Comparison of ENCODE assay signal across 1 cellular context in the genomic region with DNA sequence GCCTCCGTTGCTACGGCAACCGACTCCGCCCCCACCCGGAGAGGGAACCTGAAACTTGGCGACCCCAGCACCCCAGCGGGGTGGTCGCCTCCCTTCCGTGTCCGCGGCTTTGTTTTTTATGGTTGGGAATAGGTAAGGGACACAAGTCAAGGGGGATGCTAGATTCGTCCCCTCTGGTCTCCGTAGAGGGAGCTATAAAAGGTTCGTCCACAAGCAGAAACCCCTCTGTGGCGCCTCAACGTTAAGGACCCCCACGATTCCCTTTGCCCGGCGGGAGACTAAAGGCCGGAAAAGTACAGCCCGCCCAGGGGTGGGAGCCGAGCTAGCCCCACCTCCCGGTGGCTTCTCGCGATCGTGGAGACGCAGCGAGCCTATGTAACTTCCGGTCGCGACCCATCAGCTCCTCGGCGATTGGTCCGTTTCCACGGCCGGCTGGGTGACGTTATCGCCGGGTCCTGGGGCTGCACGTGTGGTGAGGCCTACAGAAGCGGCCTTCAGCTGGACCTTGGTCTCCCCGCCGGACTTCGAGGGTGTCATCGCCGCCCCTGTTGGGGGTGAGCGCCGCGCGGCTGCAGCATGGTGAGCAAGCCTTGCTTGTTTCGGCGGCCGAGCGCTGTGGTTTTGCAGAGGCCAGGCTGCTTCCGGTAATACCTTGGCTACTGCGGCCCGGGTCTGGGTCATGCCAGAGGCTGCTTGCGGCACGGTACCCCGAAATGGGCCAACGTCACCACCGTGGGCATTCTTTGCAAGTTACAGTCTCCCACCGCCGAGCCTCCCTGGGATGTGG.
TF ChIP-seq lines count a peak whose summit lies in the region.

A gene with protein sequence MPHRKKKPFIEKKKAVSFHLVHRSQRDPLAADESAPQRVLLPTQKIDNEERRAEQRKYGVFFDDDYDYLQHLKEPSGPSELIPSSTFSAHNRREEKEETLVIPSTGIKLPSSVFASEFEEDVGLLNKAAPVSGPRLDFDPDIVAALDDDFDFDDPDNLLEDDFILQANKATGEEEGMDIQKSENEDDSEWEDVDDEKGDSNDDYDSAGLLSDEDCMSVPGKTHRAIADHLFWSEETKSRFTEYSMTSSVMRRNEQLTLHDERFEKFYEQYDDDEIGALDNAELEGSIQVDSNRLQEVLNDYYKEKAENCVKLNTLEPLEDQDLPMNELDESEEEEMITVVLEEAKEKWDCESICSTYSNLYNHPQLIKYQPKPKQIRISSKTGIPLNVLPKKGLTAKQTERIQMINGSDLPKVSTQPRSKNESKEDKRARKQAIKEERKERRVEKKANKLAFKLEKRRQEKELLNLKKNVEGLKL (plus strand): TSS at position 437 of the 787 bp plus-strand sequence. CDS start 140 bp downstream, at position 577.

TF ChIP-seq in HEK293, 187 proteins besides CTCF, POLR2A, EP300 and RAD21 (continued from another document):
- TF ChIP-seq, protein P1, sequence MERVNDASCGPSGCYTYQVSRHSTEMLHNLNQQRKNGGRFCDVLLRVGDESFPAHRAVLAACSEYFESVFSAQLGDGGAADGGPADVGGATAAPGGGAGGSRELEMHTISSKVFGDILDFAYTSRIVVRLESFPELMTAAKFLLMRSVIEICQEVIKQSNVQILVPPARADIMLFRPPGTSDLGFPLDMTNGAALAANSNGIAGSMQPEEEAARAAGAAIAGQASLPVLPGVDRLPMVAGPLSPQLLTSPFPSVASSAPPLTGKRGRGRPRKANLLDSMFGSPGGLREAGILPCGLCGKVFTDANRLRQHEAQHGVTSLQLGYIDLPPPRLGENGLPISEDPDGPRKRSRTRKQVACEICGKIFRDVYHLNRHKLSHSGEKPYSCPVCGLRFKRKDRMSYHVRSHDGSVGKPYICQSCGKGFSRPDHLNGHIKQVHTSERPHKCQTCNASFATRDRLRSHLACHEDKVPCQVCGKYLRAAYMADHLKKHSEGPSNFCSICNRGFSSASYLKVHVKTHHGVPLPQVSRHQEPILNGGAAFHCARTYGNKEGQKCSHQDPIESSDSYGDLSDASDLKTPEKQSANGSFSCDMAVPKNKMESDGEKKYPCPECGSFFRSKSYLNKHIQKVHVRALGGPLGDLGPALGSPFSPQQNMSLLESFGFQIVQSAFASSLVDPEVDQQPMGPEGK (tag by site-specific recombination; IDR thresholded peaks at IDR 0.05), result peak; percentile 96
- no peak for TF ChIP-seq ZNF626 (tag by site-specific recombination; IDR thresholded peaks at IDR 0.05)
- TF ChIP-seq, protein P2, sequence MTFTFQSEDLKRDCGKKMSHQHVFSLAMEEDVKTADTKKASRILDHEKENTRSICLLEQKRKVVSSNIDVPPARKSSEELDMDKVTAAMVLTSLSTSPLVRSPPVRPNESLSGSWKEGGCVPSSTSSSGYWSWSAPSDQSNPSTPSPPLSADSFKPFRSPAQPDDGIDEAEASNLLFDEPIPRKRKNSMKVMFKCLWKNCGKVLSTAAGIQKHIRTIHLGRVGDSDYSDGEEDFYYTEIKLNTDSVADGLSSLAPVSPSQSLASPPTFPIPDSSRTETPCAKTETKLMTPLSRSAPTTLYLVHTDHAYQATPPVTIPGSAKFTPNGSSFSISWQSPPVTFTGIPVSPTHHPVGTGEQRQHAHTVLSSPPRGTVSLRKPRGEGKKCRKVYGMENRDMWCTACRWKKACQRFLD (tag by site-specific recombination; IDR thresholded peaks at IDR 0.05), result peak; percentile 98
- TF ChIP-seq ZFP41 (tag by site-specific recombination; IDR thresholded peaks at IDR 0.05; ENCODE audit: borderline replicate concordance), result no peak
- TF ChIP-seq ZEB2 (tag by site-specific recombination; IDR thresholded peaks at IDR 0.05), result peak; percentile 34; the same call in 1 of the 2 replicates
- TF ChIP-seq ZNF426 (tag by site-specific recombination; IDR thresholded peaks at IDR 0.05), result no peak
- TF ChIP-seq BCL11A (tag by site-specific recombination; IDR thresholded peaks at IDR 0.05; ENCODE audit: low read depth), result no peak
- TF ChIP-seq ZNF394 (tag by site-specific recombination; IDR thresholded peaks at IDR 0.05; ENCODE audit: borderline replicate concordance), result peak; percentile 28; the same call in 1 of the 2 replicates
- TF ChIP-seq, protein P3, sequence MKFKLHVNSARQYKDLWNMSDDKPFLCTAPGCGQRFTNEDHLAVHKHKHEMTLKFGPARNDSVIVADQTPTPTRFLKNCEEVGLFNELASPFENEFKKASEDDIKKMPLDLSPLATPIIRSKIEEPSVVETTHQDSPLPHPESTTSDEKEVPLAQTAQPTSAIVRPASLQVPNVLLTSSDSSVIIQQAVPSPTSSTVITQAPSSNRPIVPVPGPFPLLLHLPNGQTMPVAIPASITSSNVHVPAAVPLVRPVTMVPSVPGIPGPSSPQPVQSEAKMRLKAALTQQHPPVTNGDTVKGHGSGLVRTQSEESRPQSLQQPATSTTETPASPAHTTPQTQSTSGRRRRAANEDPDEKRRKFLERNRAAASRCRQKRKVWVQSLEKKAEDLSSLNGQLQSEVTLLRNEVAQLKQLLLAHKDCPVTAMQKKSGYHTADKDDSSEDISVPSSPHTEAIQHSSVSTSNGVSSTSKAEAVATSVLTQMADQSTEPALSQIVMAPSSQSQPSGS (tag by site-specific recombination; IDR thresholded peaks at IDR 0.05; ENCODE audit: low read depth), result peak; percentile 93
- TF ChIP-seq GLI2 (tag by site-specific recombination; IDR thresholded peaks at IDR 0.05; ENCODE audit: borderline replicate concordance, low read depth), result no peak
- TF ChIP-seq ZNF292 (tag by site-specific recombination; IDR thresholded peaks at IDR 0.05; ENCODE audit: borderline replicate concordance, low read depth), result no peak
- TF ChIP-seq, protein P4, sequence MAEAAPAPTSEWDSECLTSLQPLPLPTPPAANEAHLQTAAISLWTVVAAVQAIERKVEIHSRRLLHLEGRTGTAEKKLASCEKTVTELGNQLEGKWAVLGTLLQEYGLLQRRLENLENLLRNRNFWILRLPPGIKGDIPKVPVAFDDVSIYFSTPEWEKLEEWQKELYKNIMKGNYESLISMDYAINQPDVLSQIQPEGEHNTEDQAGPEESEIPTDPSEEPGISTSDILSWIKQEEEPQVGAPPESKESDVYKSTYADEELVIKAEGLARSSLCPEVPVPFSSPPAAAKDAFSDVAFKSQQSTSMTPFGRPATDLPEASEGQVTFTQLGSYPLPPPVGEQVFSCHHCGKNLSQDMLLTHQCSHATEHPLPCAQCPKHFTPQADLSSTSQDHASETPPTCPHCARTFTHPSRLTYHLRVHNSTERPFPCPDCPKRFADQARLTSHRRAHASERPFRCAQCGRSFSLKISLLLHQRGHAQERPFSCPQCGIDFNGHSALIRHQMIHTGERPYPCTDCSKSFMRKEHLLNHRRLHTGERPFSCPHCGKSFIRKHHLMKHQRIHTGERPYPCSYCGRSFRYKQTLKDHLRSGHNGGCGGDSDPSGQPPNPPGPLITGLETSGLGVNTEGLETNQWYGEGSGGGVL (tag by site-specific recombination; IDR thresholded peaks at IDR 0.05), result 0 out of 2 replicates have a peak, but pooled peaks have one; percentile 12
- no peak for TF ChIP-seq YY2 (tag by site-specific recombination; IDR thresholded peaks at IDR 0.05)
- TF ChIP-seq, protein P5, sequence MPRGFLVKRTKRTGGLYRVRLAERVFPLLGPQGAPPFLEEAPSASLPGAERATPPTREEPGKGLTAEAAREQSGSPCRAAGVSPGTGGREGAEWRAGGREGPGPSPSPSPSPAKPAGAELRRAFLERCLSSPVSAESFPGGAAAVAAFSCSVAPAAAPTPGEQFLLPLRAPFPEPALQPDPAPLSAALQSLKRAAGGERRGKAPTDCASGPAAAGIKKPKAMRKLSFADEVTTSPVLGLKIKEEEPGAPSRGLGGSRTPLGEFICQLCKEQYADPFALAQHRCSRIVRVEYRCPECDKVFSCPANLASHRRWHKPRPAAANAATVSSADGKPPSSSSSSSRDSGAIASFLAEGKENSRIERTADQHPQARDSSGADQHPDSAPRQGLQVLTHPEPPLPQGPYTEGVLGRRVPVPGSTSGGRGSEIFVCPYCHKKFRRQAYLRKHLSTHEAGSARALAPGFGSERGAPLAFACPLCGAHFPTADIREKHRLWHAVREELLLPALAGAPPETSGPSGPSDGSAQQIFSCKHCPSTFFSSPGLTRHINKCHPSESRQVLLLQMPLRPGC (tag by site-specific recombination; IDR thresholded peaks at IDR 0.05), result no peak
- TF ChIP-seq GLI4 (tag by site-specific recombination; IDR thresholded peaks at IDR 0.05), result 0 out of 2 replicates have a peak, but pooled peaks have one; percentile 75
- no peak for TF ChIP-seq ZNF837 (tag by site-specific recombination; IDR thresholded peaks at IDR 0.05)
- no peak for TF ChIP-seq ZNF473 (tag by site-specific recombination; IDR thresholded peaks at IDR 0.05)
- no peak for TF ChIP-seq ZNF777 (tag by site-specific recombination; IDR thresholded peaks at IDR 0.05; ENCODE audit: borderline replicate concordance)
- peak; percentile 64; the same call in 1 of the 2 replicates for TF ChIP-seq OSR2 (tag by site-specific recombination; IDR thresholded peaks at IDR 0.05)
- TF ChIP-seq, protein P6, sequence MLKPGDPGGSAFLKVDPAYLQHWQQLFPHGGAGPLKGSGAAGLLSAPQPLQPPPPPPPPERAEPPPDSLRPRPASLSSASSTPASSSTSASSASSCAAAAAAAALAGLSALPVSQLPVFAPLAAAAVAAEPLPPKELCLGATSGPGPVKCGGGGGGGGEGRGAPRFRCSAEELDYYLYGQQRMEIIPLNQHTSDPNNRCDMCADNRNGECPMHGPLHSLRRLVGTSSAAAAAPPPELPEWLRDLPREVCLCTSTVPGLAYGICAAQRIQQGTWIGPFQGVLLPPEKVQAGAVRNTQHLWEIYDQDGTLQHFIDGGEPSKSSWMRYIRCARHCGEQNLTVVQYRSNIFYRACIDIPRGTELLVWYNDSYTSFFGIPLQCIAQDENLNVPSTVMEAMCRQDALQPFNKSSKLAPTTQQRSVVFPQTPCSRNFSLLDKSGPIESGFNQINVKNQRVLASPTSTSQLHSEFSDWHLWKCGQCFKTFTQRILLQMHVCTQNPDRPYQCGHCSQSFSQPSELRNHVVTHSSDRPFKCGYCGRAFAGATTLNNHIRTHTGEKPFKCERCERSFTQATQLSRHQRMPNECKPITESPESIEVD (tag by site-specific recombination; IDR thresholded peaks at IDR 0.05), result no peak
- no peak for TF ChIP-seq ZNF48 (tag by site-specific recombination; IDR thresholded peaks at IDR 0.05)
- peak; percentile 53; the same call in 1 of the 2 replicates for TF ChIP-seq ZNF76 (tag by site-specific recombination; IDR thresholded peaks at IDR 0.05; ENCODE audit: borderline replicate concordance, low read depth)
- TF ChIP-seq GFI1B (tag by site-specific recombination; IDR thresholded peaks at IDR 0.05), result peak; percentile 14; the same call in 1 of the 2 replicates
